Comparison of ENCODE assay signal across 1 cellular context in the genomic region with DNA sequence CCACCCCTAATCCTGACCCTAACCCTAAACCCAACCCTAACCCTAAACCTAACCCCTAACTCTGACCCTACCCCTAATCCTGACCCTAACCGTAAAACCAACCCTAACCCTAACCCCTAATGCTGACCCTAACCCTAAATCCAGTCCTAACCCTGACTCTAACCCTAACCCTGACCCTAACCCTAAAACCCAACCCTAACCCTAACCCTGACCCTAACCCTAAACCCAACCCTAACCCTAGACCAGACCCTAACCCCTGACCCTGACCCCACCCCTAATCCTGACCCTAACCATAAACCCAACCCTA.
TF ChIP-seq lines count a peak whose summit lies in the region.

No MANE protein-coding gene starts in this region.

TF ChIP-seq in liver, 16 proteins besides CTCF, POLR2A, EP300 and RAD21 (continued from another document):
- TF ChIP-seq FOXA2 (IDR thresholded peaks at IDR 0.05) = no peak
- TF ChIP-seq GABPA (IDR thresholded peaks at IDR 0.05 in 1 of 2, conservative IDR thresholded peaks at IDR 0.05 in 1 of 2) = no peak
